ENCODE assay signal across 8 cellular contexts in the genomic region with DNA sequence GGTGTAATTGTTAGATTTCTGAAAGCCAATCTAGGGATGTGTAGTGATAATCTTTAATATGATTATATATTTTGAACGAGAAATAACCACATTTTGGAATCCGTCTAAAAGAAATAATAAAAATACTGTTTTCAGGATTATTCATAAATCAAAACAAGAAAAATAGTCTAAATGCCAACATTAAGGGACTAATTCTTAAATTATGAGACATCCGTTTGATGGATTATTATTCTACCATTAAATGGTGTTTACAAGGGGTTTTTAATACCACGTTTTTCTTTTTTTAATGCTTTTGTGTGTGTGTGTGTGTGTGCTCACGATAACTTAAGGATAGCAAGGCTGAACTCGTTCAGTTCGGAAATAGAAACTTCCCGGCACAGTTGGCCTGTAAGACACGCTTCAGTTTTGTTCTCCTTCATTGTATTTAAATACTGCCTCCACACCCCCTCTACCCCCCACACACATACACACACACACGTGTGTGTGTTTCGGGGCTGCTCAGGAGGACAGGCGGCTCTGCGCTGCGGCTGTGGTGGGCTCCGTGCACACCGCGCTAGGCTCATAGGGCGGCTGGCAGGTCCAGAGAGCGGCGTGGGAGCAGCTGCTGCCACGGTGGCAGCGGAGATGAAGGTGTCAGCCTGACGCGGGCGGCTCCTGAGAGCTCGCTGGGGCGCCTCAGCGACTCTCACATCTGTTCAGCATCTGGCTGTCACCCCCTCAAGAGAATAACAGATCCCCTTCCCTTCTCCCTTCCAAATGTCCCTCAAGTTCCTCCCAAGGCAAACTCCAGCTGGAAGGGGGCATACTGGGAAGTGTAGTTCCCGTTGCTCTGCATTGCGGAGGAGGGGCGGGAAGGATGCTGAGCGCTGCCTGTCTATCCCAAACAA. TPM values are rescaled to one million over a fixed set of nuclear protein-coding genes. Genes with fewer than 3 reads are reported as not detected.
DNase-seq lines count a peak whose midpoint lies in the region; ATAC-seq and TF ChIP-seq lines count a peak whose summit lies in the region.

No MANE protein-coding gene starts in this region.

- TF ChIP-seq CTCF in esophagus muscularis mucosa (IDR thresholded peaks at IDR 0.05) (no peak), osteocyte (IDR thresholded peaks at IDR 0.05) (no peak)

- DNase-seq in activated CD4-positive, CD25-positive, alpha-beta regulatory T cell treated with anti-CD3 and anti-CD28 coated beads, Interleukin-2, amount 50 U/mL, for 72 hours = no peak
- DNase-seq in activated CD4-positive, alpha-beta T cell treated with anti-CD3 and anti-CD28 coated beads, Interleukin-2, amount 10 ng/mL, durations not matched to agents 7 days and 5 days = peak; percentile 16
- DNase-seq in esophagus muscularis mucosa (ENCODE audit: extremely low spot score) (no peak), osteocyte (ENCODE audit: extremely low spot score, unreplicated experiment) (no peak), amniotic stem cell (lab: John Stamatoyannopoulos, UW) (no peak)

- H3K27ac Mint-ChIP-seq in activated CD4-positive, alpha-beta T cell treated with anti-CD3 and anti-CD28 coated beads, Interleukin-2, amount 10 ng/mL, durations not matched to agents 7 days and 5 days = no peak overlapping the region
- H3K27ac Mint-ChIP-seq in osteocyte (ENCODE audit: unreplicated experiment) = no peak overlapping the region

- ATAC-seq in activated CD4-positive, CD25-positive, alpha-beta regulatory T cell treated with anti-CD3 and anti-CD28 coated beads, Interleukin-2, amount 50 U/mL, for 24 hours = peak; percentile 21 to 65
- no peak for ATAC-seq in GM21423 (IDR thresholded peaks at IDR 0.05; ENCODE audit: unreplicated experiment)
- no peak for ATAC-seq in HG03442 (IDR thresholded peaks at IDR 0.05; ENCODE audit: unreplicated experiment)

- no peak overlapping the region for H3K27ac ChIP-seq in esophagus muscularis mucosa (replicated peaks in 1 of 4)

- H3K36me3 Mint-ChIP-seq in activated CD4-positive, alpha-beta T cell treated with anti-CD3 and anti-CD28 coated beads, Interleukin-2, amount 10 ng/mL, durations not matched to agents 7 days and 5 days (ENCODE audit: low read depth) = no peaks in the 10 kb centered on the region
- no peaks in the 10 kb centered on the region for H3K36me3 Mint-ChIP-seq in osteocyte (ENCODE audit: unreplicated experiment)

- CTCF ChIA-PET in activated CD4-positive, alpha-beta T cell treated with anti-CD3 and anti-CD28 coated beads, Interleukin-2, amount 10 ng/mL, durations not matched to agents 7 days and 5 days (lab: Charles Lee) = interaction anchor here (1.5 kb wide), 1 partner anchor 89 kb away, joined by 3 read pairs; no protein-coding TSS in a partner anchor

- no peaks in the 10 kb centered on the region for H3K9me3 Mint-ChIP-seq in activated CD4-positive, alpha-beta T cell treated with anti-CD3 and anti-CD28 coated beads, Interleukin-2, amount 10 ng/mL, durations not matched to agents 7 days and 5 days
- no peaks in the 10 kb centered on the region for H3K9me3 Mint-ChIP-seq in osteocyte (ENCODE audit: unreplicated experiment)

- POLR2A ChIA-PET in activated CD4-positive, alpha-beta T cell treated with anti-CD3 and anti-CD28 coated beads, Interleukin-2, amount 10 ng/mL, durations not matched to agents 7 days and 5 days (lab: Charles Lee) = no interaction called here

- H3K27me3 Mint-ChIP-seq in activated CD4-positive, alpha-beta T cell treated with anti-CD3 and anti-CD28 coated beads, Interleukin-2, amount 10 ng/mL, durations not matched to agents 7 days and 5 days = peaks cover 55% of the 10 kb centered on the region
- peaks cover 70% of the 10 kb centered on the region for H3K27me3 Mint-ChIP-seq in osteocyte (ENCODE audit: unreplicated experiment)

- H3K4me3 Mint-ChIP-seq in activated CD4-positive, alpha-beta T cell treated with anti-CD3 and anti-CD28 coated beads, Interleukin-2, amount 10 ng/mL, durations not matched to agents 7 days and 5 days = peak overlapping the region; percentile 54
- peak overlapping the region; percentile 71 for H3K4me3 Mint-ChIP-seq in osteocyte (ENCODE audit: unreplicated experiment)

- no peak for TF ChIP-seq EP300 in esophagus muscularis mucosa (IDR thresholded peaks at IDR 0.05)

- intact Hi-C loops in esophagus muscularis mucosa (cut with DNase I) = no loop called here

- H3K4me1 ChIP-seq in esophagus muscularis mucosa = peaks cover 0 to 9% (median 9%) of the 10 kb centered on the region in 4 donors

- H3K9me3 ChIP-seq in esophagus muscularis mucosa = no peaks in the 10 kb centered on the region

- TF ChIP-seq POLR2A in esophagus muscularis mucosa (IDR thresholded peaks at IDR 0.05; ENCODE audit: low read depth) = no peak

- peak overlapping the region; percentile 45 to 53 (median 46) for H3K4me3 ChIP-seq in esophagus muscularis mucosa

- H3K36me3 ChIP-seq in esophagus muscularis mucosa = no peaks in the 10 kb centered on the region

- 9% methylated on average over 29 of the region's 32 CpGs for WGBS in esophagus muscularis mucosa

- peaks cover 0 to 76% (median 36%) of the 10 kb centered on the region in 4 donors for H3K27me3 ChIP-seq in esophagus muscularis mucosa

- H3K4me1 Mint-ChIP-seq in activated CD4-positive, alpha-beta T cell treated with anti-CD3 and anti-CD28 coated beads, Interleukin-2, amount 10 ng/mL, durations not matched to agents 7 days and 5 days = peaks cover 9% of the 10 kb centered on the region
- peaks cover 3% of the 10 kb centered on the region for H3K4me1 Mint-ChIP-seq in osteocyte (ENCODE audit: unreplicated experiment)

RNA-seq across cellular contexts. Expression of a gene that starts 23.0 kb away (rescaled TPM):
- 100 to 1,000 TPM; 219 to 286 TPM for total RNA-seq in activated CD4-positive, alpha-beta T cell treated with anti-CD3 and anti-CD28 coated beads, Interleukin-2, amount 10 ng/mL, durations not matched to agents 7 days and 5 days
- total RNA-seq in esophagus muscularis mucosa (10 to 100 TPM; 35.3 to 64.1 (median 51.1) TPM), osteocyte (155 and 159 TPM in 2 replicates)

Comparison
In these comparisons a context has a peak if more than half of its experiments do, and no peak if none do; other contexts are left out.
1. ATAC-seq: peak in activated CD4-positive, CD25-positive, alpha-beta regulatory T cell treated with anti-CD3 and anti-CD28 coated beads, Interleukin-2, amount 50 U/mL, for 24 hours (2 of 2); none in GM21423 (single experiment) and HG03442 (single experiment).